Comparison of ENCODE assay signal across 34 cellular contexts in genomic region chr4:124509151-124509550, GRCh38.
"Had no signal": no experiment of that assay in that cellular context is flagged by ENCODE, and none has a peak within 500 bp of the region (broad histone marks: within the 10 kb centered on the region; RNA-seq: fewer than 3 reads in every experiment).

No MANE protein-coding gene starts in this region.

- H3K36me3 ChIP-seq: MG63 had no signal

- DNase-seq: Karpas-422, Kasumi-1, MG63, MM.1S, MV-4-11, NCI-H1048, NCI-H1092, NCI-H1092 treated with DMSO at 0.1 percent for 48 hours, NCI-H1105, NCI-H1105 treated with DMSO at 0.1 percent for 48 hours, NCI-H1417, NCI-H1417 treated with DMSO at 0.1 percent for 48 hours, NCI-H1436, NCI-H1436 treated with DMSO at 0.1 percent for 48 hours, NCI-H146, NCI-H1694, NCI-H1694 treated with DMSO at 0.1 percent for 48 hours, NCI-H187, NCI-H187 treated with DMSO at 0.1 percent for 48 hours, NCI-H1930, NCI-H2029, NCI-H2029 treated with DMSO at 0.1 percent for 48 hours, NCI-H2081, NCI-H2081 treated with DMSO at 0.1 percent for 48 hours, NCI-H2107, NCI-H2171, NCI-H2171 treated with DMSO at 0.1 percent for 48 hours, NCI-H2227 treated with DMSO at 0.1 percent for 48 hours, NCI-H226, NCI-H345, NCI-H446, NCI-H446 treated with DMSO at 0.1 percent for 48 hours, NCI-H510A, NCI-H510A treated with DMSO at 0.1 percent for 48 hours had no signal

- H3K9me3 ChIP-seq: MG63 had no signal

- H3K4me3 ChIP-seq: MG63 had no signal

- H3K27me3 ChIP-seq: MG63 had no signal
